Comparison of ENCODE assay signal across 19 cellular contexts in genomic region chr12:13505224-13505623, GRCh38.
"Had no signal": no experiment of that assay in that cellular context is flagged by ENCODE, and none has a peak within 500 bp of the region (broad histone marks: within the 10 kb centered on the region; RNA-seq: fewer than 3 reads in every experiment).

No MANE protein-coding gene starts in this region.

- H3K27ac ChIP-seq: cardiac muscle cell, esophagus muscularis mucosa, heart right ventricle had no signal

- H3K36me3 Mint-ChIP-seq: activated naive CD8-positive, alpha-beta T cell had no signal

- H3K27ac Mint-ChIP-seq: activated naive CD8-positive, alpha-beta T cell; dendritic cell treated with granulocyte-macrophage colony-stimulating factor and Interleukin-4, amounts not matched to agents 40 ng/mL and 50 ng/mL, for 4 days; nephron; stimulated activated naive CD8-positive, alpha-beta T cell treated with anti-CD3 and anti-CD28 coated beads, Interleukin-15, Interleukin-2, amounts not matched to agents 100 ng/mL and 50 ng/mL, for 24 hours; T-helper 1 cell treated with Interleukin-12 subunit alpha and Interleukin-12 subunit beta and Interleukin-4 antibody, amounts not matched to agents 30 μg/mL and 1 μg/mL, for 36 hours had no signal

- H3K27me3 Mint-ChIP-seq: activated naive CD8-positive, alpha-beta T cell; dendritic cell treated with granulocyte-macrophage colony-stimulating factor and Interleukin-4, amounts not matched to agents 40 ng/mL and 50 ng/mL, for 4 days; stimulated activated naive CD8-positive, alpha-beta T cell treated with anti-CD3 and anti-CD28 coated beads, Interleukin-15, Interleukin-2, amounts not matched to agents 100 ng/mL and 50 ng/mL, for 24 hours had no signal

- H3K9me3 ChIP-seq: esophagus muscularis mucosa, heart right ventricle, tibial nerve had no signal

- FAIRE-seq: islet of Langerhans, urothelium cell line had no signal

- H3K4me3 Mint-ChIP-seq: activated naive CD8-positive, alpha-beta T cell; dendritic cell treated with granulocyte-macrophage colony-stimulating factor and Interleukin-4, amounts not matched to agents 40 ng/mL and 50 ng/mL, for 4 days; nephron; stimulated activated naive CD8-positive, alpha-beta T cell treated with anti-CD3 and anti-CD28 coated beads, Interleukin-15, Interleukin-2, amounts not matched to agents 100 ng/mL and 50 ng/mL, for 24 hours; T-helper 1 cell treated with Interleukin-12 subunit alpha and Interleukin-12 subunit beta and Interleukin-4 antibody, amounts not matched to agents 30 μg/mL and 1 μg/mL, for 36 hours had no signal

- H3K4me1 ChIP-seq: esophagus muscularis mucosa, heart right ventricle had no signal

- H3K4me3 ChIP-seq: cardiac muscle cell, esophagus muscularis mucosa, heart right ventricle, tibial nerve had no signal

- H3K9me3 Mint-ChIP-seq: dendritic cell treated with granulocyte-macrophage colony-stimulating factor and Interleukin-4, amounts not matched to agents 40 ng/mL and 50 ng/mL, for 4 days; nephron; stimulated activated naive CD8-positive, alpha-beta T cell treated with anti-CD3 and anti-CD28 coated beads, Interleukin-15, Interleukin-2, amounts not matched to agents 100 ng/mL and 50 ng/mL, for 24 hours; T-helper 1 cell treated with Interleukin-12 subunit alpha and Interleukin-12 subunit beta and Interleukin-4 antibody, amounts not matched to agents 30 μg/mL and 1 μg/mL, for 36 hours had no signal

- H3K36me3 ChIP-seq: cardiac muscle cell, esophagus muscularis mucosa, heart right ventricle, tibial nerve had no signal

- H3K27me3 ChIP-seq: cardiac muscle cell, esophagus muscularis mucosa, tibial nerve had no signal

- DNase-seq: activated CD4-positive, alpha-beta T cell treated with anti-CD3 and anti-CD28 coated beads for 1 hour; activated gamma-delta T cell treated with Interleukin-2 at 50 U/mL for 16 hours; effector CD8-positive, alpha-beta T cell; heart right ventricle; left cardiac atrium; occipital lobe; posterior cingulate gyrus; stimulated activated CD4-positive, alpha-beta T cell treated with anti-CD3 and anti-CD28 coated beads, Interleukin-12 subunit alpha, Interleukin-12 subunit beta, amount 100 ng/mL, for 4 hours; stimulated activated CD4-positive, alpha-beta T cell treated with anti-CD3 and anti-CD28 coated beads, Interleukin-2, amount 100 ng/mL, for 24 hours had no signal

- ATAC-seq: heart right ventricle had no signal
